ENCODE assay signal across 12 cellular contexts in the genomic region with DNA sequence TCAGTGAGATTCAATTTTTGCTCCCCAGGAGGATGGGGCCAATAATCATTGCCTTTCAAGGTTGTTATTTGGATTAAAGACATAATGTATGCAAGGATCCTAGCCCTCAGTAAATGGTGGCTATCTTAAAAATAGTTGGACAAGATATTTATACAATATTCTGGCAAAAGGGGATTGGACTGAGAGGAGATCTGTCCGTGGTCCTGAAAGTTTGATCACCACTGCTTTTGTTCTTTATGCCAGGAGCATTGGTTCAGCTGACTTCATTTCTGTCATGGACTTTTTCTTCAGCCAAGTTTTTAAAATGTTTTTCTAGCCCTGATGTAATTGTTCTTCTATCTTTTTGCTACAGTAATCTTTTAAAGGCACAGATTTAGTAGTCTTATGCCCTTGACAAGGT.
DNase-seq lines count a peak whose midpoint lies in the region; ATAC-seq and TF ChIP-seq lines count a peak whose summit lies in the region.
"Had no signal": no experiment of that assay in that cellular context is flagged by ENCODE, and none has a peak within 500 bp of the region (broad histone marks: within the 10 kb centered on the region; RNA-seq: fewer than 3 reads in every experiment).

No MANE protein-coding gene starts in this region.

- no peaks in the 10 kb centered on the region for H3K4me1 ChIP-seq in OCI-LY7 (ENCODE audit: insufficient read depth, low read length, poor library complexity, severe bottlenecking)
- H3K4me1 ChIP-seq: BE2C had no signal

- H3K4me3 Mint-ChIP-seq in activated CD4-positive, alpha-beta T cell treated with anti-CD3 and anti-CD28 coated beads, Interleukin-2, amount 10 ng/mL, durations not matched to agents 7 days and 5 days = no peak overlapping the region
- H3K4me3 Mint-ChIP-seq in activated CD8-positive, alpha-beta memory T cell treated with anti-CD3 and anti-CD28 coated beads, Interleukin-2, amount 10 ng/mL, durations not matched to agents 7 days and 5 days = no peak overlapping the region

- no peaks in the 10 kb centered on the region for H3K9me2 ChIP-seq in OCI-LY7 (ENCODE audit: insufficient read depth, low read length)

- POLR2A ChIA-PET in activated CD4-positive, alpha-beta T cell treated with anti-CD3 and anti-CD28 coated beads, Interleukin-2, amount 10 ng/mL, durations not matched to agents 7 days and 5 days (lab: Charles Lee) = no interaction called here
- POLR2A ChIA-PET in OCI-LY7 (lab: Charles Lee) = no interaction called here

- H3K4me2 ChIP-seq in OCI-LY7 (ENCODE audit: low read length) = no peak overlapping the region

- no peaks in the 10 kb centered on the region for H3K27me3 Mint-ChIP-seq in activated CD4-positive, alpha-beta T cell treated with anti-CD3 and anti-CD28 coated beads, Interleukin-2, amount 10 ng/mL, durations not matched to agents 7 days and 5 days
- H3K27me3 Mint-ChIP-seq in activated CD8-positive, alpha-beta memory T cell treated with anti-CD3 and anti-CD28 coated beads, Interleukin-2, amount 10 ng/mL, durations not matched to agents 7 days and 5 days = no peaks in the 10 kb centered on the region

- no peaks in the 10 kb centered on the region for H3K79me2 ChIP-seq in OCI-LY7 (ENCODE audit: insufficient read depth, low read depth, low read length)

- no peaks in the 10 kb centered on the region for H3K36me3 Mint-ChIP-seq in activated CD4-positive, alpha-beta T cell treated with anti-CD3 and anti-CD28 coated beads, Interleukin-2, amount 10 ng/mL, durations not matched to agents 7 days and 5 days (ENCODE audit: low read depth)
- no peaks in the 10 kb centered on the region for H3K36me3 Mint-ChIP-seq in activated CD8-positive, alpha-beta memory T cell treated with anti-CD3 and anti-CD28 coated beads, Interleukin-2, amount 10 ng/mL, durations not matched to agents 7 days and 5 days

- no peak overlapping the region for H3K27ac Mint-ChIP-seq in activated CD4-positive, alpha-beta T cell treated with anti-CD3 and anti-CD28 coated beads, Interleukin-2, amount 10 ng/mL, durations not matched to agents 7 days and 5 days
- H3K27ac Mint-ChIP-seq in activated CD8-positive, alpha-beta memory T cell treated with anti-CD3 and anti-CD28 coated beads, Interleukin-2, amount 10 ng/mL, durations not matched to agents 7 days and 5 days = no peak overlapping the region

- intact Hi-C loops in OCI-LY7 (cut with micrococcal nuclease; ENCODE audit: unreplicated experiment) = no loop called here

- H3K9me3 ChIP-seq in OCI-LY7 (ENCODE audit: low read length) = no peaks in the 10 kb centered on the region
- H3K9me3 ChIP-seq: BE2C had no signal

- H3K27ac ChIP-seq in OCI-LY7 (ENCODE audit: low read depth, low read length, poor library complexity, severe bottlenecking) = no peak overlapping the region

- no peaks in the 10 kb centered on the region for H4K20me1 ChIP-seq in OCI-LY7 (ENCODE audit: insufficient read depth, low read length)

- no peaks in the 10 kb centered on the region for H3K36me3 ChIP-seq in OCI-LY7 (ENCODE audit: insufficient read depth, low read length)
- H3K36me3 ChIP-seq: BE2C had no signal

- no peaks in the 10 kb centered on the region for H3K9me3 Mint-ChIP-seq in activated CD4-positive, alpha-beta T cell treated with anti-CD3 and anti-CD28 coated beads, Interleukin-2, amount 10 ng/mL, durations not matched to agents 7 days and 5 days
- H3K9me3 Mint-ChIP-seq in activated CD8-positive, alpha-beta memory T cell treated with anti-CD3 and anti-CD28 coated beads, Interleukin-2, amount 10 ng/mL, durations not matched to agents 7 days and 5 days (ENCODE audit: low read depth) = no peaks in the 10 kb centered on the region

- no peak overlapping the region for H2AFZ ChIP-seq in OCI-LY7 (ENCODE audit: low read length)

- DNase-seq in activated CD4-positive, alpha-beta T cell treated with anti-CD3 and anti-CD28 coated beads, Interleukin-2, amount 10 ng/mL, durations not matched to agents 7 days and 5 days = peak; percentile 24
- DNase-seq in activated CD4-positive, alpha-beta T cell treated with anti-CD3 and anti-CD28 coated beads, Interleukin-2, amount 50 U/mL, for 4 hours = no peak
- DNase-seq in OCI-LY7 (ENCODE audit: low spot score) = peak; percentile 55
- DNase-seq in epithelial cell of esophagus (ENCODE audit: low read depth) = peak; percentile 25
- peak; percentile 38 for DNase-seq in retina
- DNase-seq in activated CD8-positive, alpha-beta memory T cell treated with anti-CD3 and anti-CD28 coated beads, Interleukin-2, amount 10 ng/mL, durations not matched to agents 7 days and 5 days = no peak
- DNase-seq in NCI-H82 (lab: John Stamatoyannopoulos, UW) = no peak
- DNase-seq in NCI-H1105 (lab: John Stamatoyannopoulos, UW) = no peak
- DNase-seq: BE2C, NCI-H187, posterior cingulate gyrus, T-helper 9 cell had no signal

- no peaks in the 10 kb centered on the region for H3K4me1 Mint-ChIP-seq in activated CD4-positive, alpha-beta T cell treated with anti-CD3 and anti-CD28 coated beads, Interleukin-2, amount 10 ng/mL, durations not matched to agents 7 days and 5 days
- H3K4me1 Mint-ChIP-seq in activated CD8-positive, alpha-beta memory T cell treated with anti-CD3 and anti-CD28 coated beads, Interleukin-2, amount 10 ng/mL, durations not matched to agents 7 days and 5 days = no peaks in the 10 kb centered on the region

- CTCF ChIA-PET in activated CD4-positive, alpha-beta T cell treated with anti-CD3 and anti-CD28 coated beads, Interleukin-2, amount 10 ng/mL, durations not matched to agents 7 days and 5 days (lab: Charles Lee) = no interaction called here
- CTCF ChIA-PET in OCI-LY7 (lab: Charles Lee; ENCODE audit: unreplicated experiment) = no interaction called here
- CTCF ChIA-PET in activated CD8-positive, alpha-beta memory T cell treated with anti-CD3 and anti-CD28 coated beads, Interleukin-2, amount 10 ng/mL, durations not matched to agents 7 days and 5 days (lab: Charles Lee) = no interaction called here

- no peak for ATAC-seq in activated CD8-positive, alpha-beta memory T cell treated with anti-CD3 and anti-CD28 coated beads, Interleukin-2, amount 10 ng/mL, durations not matched to agents 7 days and 5 days

- no TSS peak for BruUV-seq in OCI-LY7 (replicated peaks; lab: Mats Ljungman, UMichigan)

- no peak for TF ChIP-seq CTCF in OCI-LY7 (conservative IDR thresholded peaks at IDR 0.05; ENCODE audit: low read length)
- no peak for TF ChIP-seq CTCF in epithelial cell of esophagus (IDR thresholded peaks at IDR 0.05; ENCODE audit: insufficient read depth, low read depth, low read length, missing control alignments)

- H3K4me3 ChIP-seq in OCI-LY7 (ENCODE audit: low read depth, low read length, poor library complexity, severe bottlenecking) = no peak overlapping the region
- H3K4me3 ChIP-seq in epithelial cell of esophagus (ENCODE audit: low read length) = no peak overlapping the region

Comparison
In these comparisons a context has a peak if more than half of its experiments do, and no peak if none do; other contexts are left out.
1. DNase-seq: peak in activated CD4-positive, alpha-beta T cell treated with anti-CD3 and anti-CD28 coated beads, Interleukin-2, amount 10 ng/mL, durations not matched to agents 7 days and 5 days (single experiment), OCI-LY7 (single experiment), epithelial cell of esophagus (single experiment) and retina (single experiment); none in activated CD4-positive, alpha-beta T cell treated with anti-CD3 and anti-CD28 coated beads, Interleukin-2, amount 50 U/mL, for 4 hours (0 of 2), activated CD8-positive, alpha-beta memory T cell treated with anti-CD3 and anti-CD28 coated beads, Interleukin-2, amount 10 ng/mL, durations not matched to agents 7 days and 5 days (single experiment), NCI-H82 (single experiment) and NCI-H1105 (single experiment).